ENCODE assay signal across 21 cellular contexts in genomic region chr11:132045116-132045515, GRCh38.
"Had no signal": no experiment of that assay in that cellular context is flagged by ENCODE, and none has a peak within 500 bp of the region (broad histone marks: within the 10 kb centered on the region; RNA-seq: fewer than 3 reads in every experiment).

No MANE protein-coding gene starts in this region.

- DNase-seq: activated CD4-positive, alpha-beta memory T cell treated with anti-CD3 and anti-CD28 coated beads, Interleukin-2, amount 10 ng/mL, durations not matched to agents 7 days and 5 days; activated CD4-positive, alpha-beta T cell treated with anti-CD3 and anti-CD28 coated beads for 48 hours; activated CD4-positive, CD25-positive, alpha-beta regulatory T cell; activated effector memory CD4-positive, alpha-beta T cell treated with Interleukin-2 at 50 U/mL for 16 hours; activated naive CD4-positive, alpha-beta T cell treated with anti-CD3 and anti-CD28 coated beads for 36 hours; activated naive CD8-positive, alpha-beta T cell treated with anti-CD3 and anti-CD28 coated beads, Interleukin-2, amount 10 ng/mL, durations not matched to agents 7 days and 5 days; activated T-cell treated with anti-CD3 and anti-CD28 coated beads, Interleukin-2, amount 50 U/mL, for 72 hours; amniotic stem cell; colonic mucosa; glutamatergic neuron; hippocampal formation; kidney glomerular epithelial cell; left lung; naive thymus-derived CD8-positive, alpha-beta T cell; small intestine; stimulated activated CD4-positive, alpha-beta T cell treated with anti-CD3 and anti-CD28 coated beads, Interleukin-15, amount 100 ng/mL, for 24 hours; stimulated activated CD8-positive, alpha-beta memory T cell treated with anti-CD3 and anti-CD28 coated beads, Interleukin-4, amount 100 ng/mL, for 48 hours; stimulated activated naive B cell treated with anti-CD40 and anti-IgM and Interleukin-4, amounts not matched to agents 10 μg/mL and 1 μg/mL and 100 μg/mL, for 72 hours; transverse colon; uterus had no signal

- ATAC-seq: activated T-cell treated with anti-CD3 and anti-CD28 coated beads, Interleukin-2, amount 50 U/mL, for 72 hours; left lung; naive thymus-derived CD8-positive, alpha-beta T cell; sciatic nerve; stimulated activated naive B cell treated with anti-CD40 and anti-IgM and Interleukin-4, amounts not matched to agents 10 μg/mL and 1 μg/mL and 100 μg/mL, for 72 hours had no signal
